7 cellular contexts compared by ENCODE assay signal in the genomic region with DNA sequence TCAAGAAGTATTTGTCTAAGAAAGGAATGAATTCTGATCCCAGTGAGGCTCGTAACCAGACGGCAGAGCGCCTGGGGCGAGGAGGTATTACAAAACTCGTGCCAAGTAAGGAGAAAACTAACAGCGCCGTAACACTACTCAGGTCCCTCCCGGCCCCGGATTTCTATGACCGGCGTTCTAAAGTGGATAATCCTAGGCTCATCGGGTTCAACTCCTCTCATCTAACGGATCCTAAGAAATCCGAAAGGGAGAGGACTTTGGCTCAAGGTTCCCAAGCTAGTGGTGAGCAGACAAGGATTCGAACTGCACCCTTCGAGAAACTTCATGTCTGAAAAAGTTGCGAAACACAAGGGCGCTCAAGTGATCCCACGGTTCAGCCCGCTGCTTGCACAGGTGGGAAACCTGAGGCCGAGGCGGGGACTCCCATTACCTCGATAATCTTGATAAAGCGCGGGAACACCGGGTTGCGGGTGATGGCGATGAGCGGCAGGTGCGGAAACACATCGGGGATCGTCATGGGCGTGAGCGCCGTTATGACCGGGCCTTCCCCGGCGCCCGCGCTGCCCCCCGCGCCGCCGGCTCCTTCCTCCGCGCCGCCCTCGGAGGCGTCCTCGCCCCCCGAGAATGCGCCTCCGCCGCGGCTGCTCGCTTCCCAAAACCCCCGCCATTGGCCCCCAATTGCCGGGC. TPM values are rescaled to one million over a fixed set of nuclear protein-coding genes. Genes with fewer than 3 reads are reported as not detected.
DNase-seq lines count a peak whose midpoint lies in the region; ATAC-seq and TF ChIP-seq lines count a peak whose summit lies in the region.

No MANE protein-coding gene starts in this region.

- DNase-seq in GM10266 (ENCODE audit: extremely low spot score) = peak; percentile 17
- DNase-seq in activated CD4-positive, alpha-beta memory T cell treated with anti-CD3 and anti-CD28 coated beads for 36 hours = peak; percentile 59
- peak in 1 of 2 donors; percentile 45 for DNase-seq in foreskin fibroblast
- no peak for DNase-seq in progenitor cell of endocrine pancreas (ENCODE audit: low spot score, unreplicated experiment)
- DNase-seq in LoVo (ENCODE audit: low spot score) = no peak

- peak overlapping the region; percentile 99 for H3K27ac Mint-ChIP-seq in activated CD4-positive, alpha-beta memory T cell treated with anti-CD3 and anti-CD28 coated beads for 36 hours
- peak overlapping the region; percentile 98 for H3K27ac Mint-ChIP-seq in progenitor cell of endocrine pancreas

- ATAC-seq in HG03108 (IDR thresholded peaks at IDR 0.05; ENCODE audit: unreplicated experiment) (peak; percentile 10), GM21381 (IDR thresholded peaks at IDR 0.05; ENCODE audit: unreplicated experiment) (no peak)

- H3K4me3 ChIP-seq in foreskin fibroblast (ENCODE audit: low read depth in 1 of 2, low read length in 2 of 2) = peak overlapping the region; percentile 89 to 99

- peak overlapping the region; percentile 95 for H3K4me3 Mint-ChIP-seq in activated CD4-positive, alpha-beta memory T cell treated with anti-CD3 and anti-CD28 coated beads for 36 hours
- peak overlapping the region; percentile 93 for H3K4me3 Mint-ChIP-seq in progenitor cell of endocrine pancreas (ENCODE audit: low read depth)

- CTCF ChIA-PET in activated CD4-positive, alpha-beta memory T cell treated with anti-CD3 and anti-CD28 coated beads for 36 hours (lab: Charles Lee) = interaction anchor here (0.6 to 6.1 kb wide), 6 partner anchors 21 to 1249 kb away, joined by 3 to 103 read pairs (median 6); a partner anchor contains a TSS

- TF ChIP-seq CTCF in GM10266 (IDR thresholded peaks at IDR 0.05; ENCODE audit: control insufficient read depth, insufficient read depth, low read depth, missing control alignments) (no peak), foreskin fibroblast (IDR thresholded peaks at IDR 0.05; ENCODE audit: low read depth, low read length) (no peak), progenitor cell of endocrine pancreas (IDR thresholded peaks at IDR 0.05; ENCODE audit: unreplicated experiment) (no peak)

- no peaks in the 10 kb centered on the region for H3K27me3 Mint-ChIP-seq in activated CD4-positive, alpha-beta memory T cell treated with anti-CD3 and anti-CD28 coated beads for 36 hours
- H3K27me3 Mint-ChIP-seq in progenitor cell of endocrine pancreas = no peaks in the 10 kb centered on the region

- H3K4me1 Mint-ChIP-seq in activated CD4-positive, alpha-beta memory T cell treated with anti-CD3 and anti-CD28 coated beads for 36 hours (ENCODE audit: low read depth) = peaks cover 30% of the 10 kb centered on the region
- H3K4me1 Mint-ChIP-seq in progenitor cell of endocrine pancreas (ENCODE audit: low read depth) = peaks cover 10% of the 10 kb centered on the region

- intact Hi-C loops in activated CD4-positive, alpha-beta memory T cell treated with anti-CD3 and anti-CD28 coated beads for 36 hours (cut with micrococcal nuclease) = no loop called here

- peaks cover 29% of the 10 kb centered on the region for H3K36me3 Mint-ChIP-seq in activated CD4-positive, alpha-beta memory T cell treated with anti-CD3 and anti-CD28 coated beads for 36 hours
- no peaks in the 10 kb centered on the region for H3K36me3 Mint-ChIP-seq in progenitor cell of endocrine pancreas (ENCODE audit: insufficient read depth)

- H3K9me3 Mint-ChIP-seq in activated CD4-positive, alpha-beta memory T cell treated with anti-CD3 and anti-CD28 coated beads for 36 hours = no peaks in the 10 kb centered on the region
- no peaks in the 10 kb centered on the region for H3K9me3 Mint-ChIP-seq in progenitor cell of endocrine pancreas (ENCODE audit: low read depth)

- POLR2A ChIA-PET in activated CD4-positive, alpha-beta memory T cell treated with anti-CD3 and anti-CD28 coated beads for 36 hours (lab: Charles Lee) = interaction anchor here (0.6 to 4.7 kb wide), 12 partner anchors 12 to 748 kb away, joined by 3 to 70 read pairs (median 7); a partner anchor contains a TSS

RNA-seq across cellular contexts. Expression of a gene that starts 0.5 kb away (rescaled TPM):
- 100 to 1,000 TPM; 178 to 181 TPM for total RNA-seq in activated CD4-positive, alpha-beta memory T cell treated with anti-CD3 and anti-CD28 coated beads for 36 hours
- total RNA-seq in progenitor cell of endocrine pancreas = 56.1 and 61.7 TPM in 2 replicates

RNA-seq across cellular contexts. Expression of a gene that starts 1.0 kb away (rescaled TPM):
- not detected for total RNA-seq in activated CD4-positive, alpha-beta memory T cell treated with anti-CD3 and anti-CD28 coated beads for 36 hours
- total RNA-seq in progenitor cell of endocrine pancreas = not detected in 2 replicates

RNA-seq across cellular contexts. Expression of a gene that starts 29.3 kb away (rescaled TPM):
- 1,000 to 10,000 TPM; 1,487 to 1,524 TPM for total RNA-seq in activated CD4-positive, alpha-beta memory T cell treated with anti-CD3 and anti-CD28 coated beads for 36 hours
- 720 and 727 TPM in 2 replicates for total RNA-seq in progenitor cell of endocrine pancreas

RNA-seq across cellular contexts. Expression of a gene that starts 38.6 kb away (rescaled TPM):
- 1 to 10 TPM; 3.8 to 4.1 TPM for total RNA-seq in activated CD4-positive, alpha-beta memory T cell treated with anti-CD3 and anti-CD28 coated beads for 36 hours
- total RNA-seq in progenitor cell of endocrine pancreas = 20.1 and 21.1 TPM in 2 replicates

RNA-seq across cellular contexts. Expression of a gene that starts 39.1 kb away (rescaled TPM):
- 10 to 100 TPM; 50.9 to 55.3 TPM for total RNA-seq in activated CD4-positive, alpha-beta memory T cell treated with anti-CD3 and anti-CD28 coated beads for 36 hours
- total RNA-seq in progenitor cell of endocrine pancreas = 28.1 and 29.7 TPM in 2 replicates

Comparison
In these comparisons a context has a peak if more than half of its experiments do, and no peak if none do; other contexts are left out.
1. DNase-seq: peak in GM10266 (single experiment) and activated CD4-positive, alpha-beta memory T cell treated with anti-CD3 and anti-CD28 coated beads for 36 hours (single experiment); none in progenitor cell of endocrine pancreas (single experiment) and LoVo (single experiment).